ENCODE assay signal across 1 cellular context in the genomic region with DNA sequence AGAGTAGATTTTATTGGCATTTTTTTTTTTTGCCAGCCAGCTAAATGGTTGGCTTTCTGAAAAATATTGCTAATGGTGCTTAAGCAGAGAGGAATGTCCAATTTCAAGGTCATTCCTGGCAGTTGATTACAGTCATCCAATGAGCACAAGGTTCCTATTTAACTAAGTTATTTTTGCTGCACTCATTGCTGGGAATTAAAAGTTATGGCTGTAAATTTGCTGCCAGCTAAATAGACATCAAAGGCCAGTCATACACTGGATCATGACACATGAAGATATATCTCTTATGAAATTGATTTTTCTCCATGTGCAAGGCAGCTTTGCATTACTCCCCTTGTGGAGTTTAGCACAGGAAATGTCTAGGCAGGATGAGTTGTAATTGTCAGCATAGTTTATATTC.
TF ChIP-seq lines count a peak whose summit lies in the region.

No MANE protein-coding gene starts in this region.

TF ChIP-seq in SK-N-SH treated with all-trans-retinoic acid at 6 μM for 48 hours, 23 proteins besides CTCF, POLR2A, EP300 and RAD21 (continued from another document):
- TF ChIP-seq PATZ1 (CRISPR knock-in tag; IDR thresholded peaks at IDR 0.05; ENCODE audit: borderline replicate concordance) (peak; percentile 84; the same call in 1 of the 2 replicates), TCF4 (CRISPR knock-in tag; IDR thresholded peaks at IDR 0.05; ENCODE audit: borderline replicate concordance) (peak; percentile 66), ZNF70 (CRISPR knock-in tag; IDR thresholded peaks at IDR 0.05) (no peak), CSRNP3 (CRISPR knock-in tag; IDR thresholded peaks at IDR 0.05) (peak; percentile 71)
